11 cellular contexts compared by ENCODE assay signal in the genomic region with DNA sequence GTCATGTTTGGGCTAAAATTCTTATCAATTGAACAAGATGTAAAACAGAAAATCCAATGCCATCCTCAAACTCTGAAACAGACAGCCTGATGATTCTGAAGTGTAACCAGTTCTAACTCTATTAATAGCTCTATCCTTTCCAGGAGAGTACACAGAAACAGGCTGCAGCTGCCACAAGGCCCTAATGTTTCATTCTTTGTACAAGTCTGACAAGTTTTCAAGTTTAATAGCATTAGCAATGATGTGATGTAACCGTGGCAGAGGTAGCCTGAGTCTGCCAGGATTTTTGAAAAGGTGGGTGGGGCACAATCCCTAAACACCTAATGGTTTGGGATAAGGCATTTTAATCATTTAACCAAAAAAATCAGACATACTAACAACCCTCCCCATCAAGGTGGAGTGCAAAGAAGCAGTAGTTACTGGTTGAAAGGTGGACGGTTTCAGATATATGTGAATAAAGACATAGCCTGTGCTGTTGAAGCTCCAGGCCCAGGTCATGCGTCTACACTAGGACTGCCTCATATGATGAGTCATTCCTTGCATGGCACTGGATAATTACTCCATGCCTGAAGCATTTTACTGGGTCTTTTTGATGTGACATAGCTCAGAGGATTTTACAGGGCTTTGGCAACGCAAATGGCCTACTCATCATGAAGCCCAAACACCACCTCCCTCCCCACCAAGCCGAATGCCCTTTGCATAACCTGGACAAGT.
DNase-seq lines count a peak whose midpoint lies in the region; ATAC-seq and TF ChIP-seq lines count a peak whose summit lies in the region.
"Had no signal": no experiment of that assay in that cellular context is flagged by ENCODE, and none has a peak within 500 bp of the region (broad histone marks: within the 10 kb centered on the region; RNA-seq: fewer than 3 reads in every experiment).

No MANE protein-coding gene starts in this region.

- H3K36me3 ChIP-seq in gastroesophageal sphincter: no peaks in the 10 kb centered on the region
- no peaks in the 10 kb centered on the region for H3K36me3 ChIP-seq in vagina
- H3K36me3 ChIP-seq: neural progenitor cell had no signal

- TF ChIP-seq CTCF in gastroesophageal sphincter (IDR thresholded peaks at IDR 0.05) (no peak), vagina (IDR thresholded peaks at IDR 0.05) (no peak)

- TF ChIP-seq POLR2A in gastroesophageal sphincter (IDR thresholded peaks at IDR 0.05) (no peak), vagina (IDR thresholded peaks at IDR 0.05) (no peak)

- DNase-seq in SIG-M5 treated with dmso at 0.1 percent for 504 hours (lab: John Stamatoyannopoulos, UW; ENCODE audit: unreplicated experiment) (peak; percentile 40), SIG-M5 (lab: John Stamatoyannopoulos, UW) (no peak), RPMI7951 (ENCODE audit: low read depth) (peak; percentile 74), vagina (ENCODE audit: extremely low spot score in 2 of 2) (no peak), cerebellum (ENCODE audit: low spot score) (no peak), pons (ENCODE audit: low spot score) (no peak)
- DNase-seq: AML-193, cerebellar nuclear complex had no signal

- H3K9me3 ChIP-seq in gastroesophageal sphincter (no peaks in the 10 kb centered on the region), vagina (no peaks in the 10 kb centered on the region)

- H3K4me1 ChIP-seq in gastroesophageal sphincter (peaks cover 0 to 14% (median 0%) of the 10 kb centered on the region in 3 donors), vagina (peaks cover 8% of the 10 kb centered on the region)
- H3K4me1 ChIP-seq: neural progenitor cell had no signal

- H3K27ac ChIP-seq in gastroesophageal sphincter (peak overlapping the region in 3 of 4 donors; percentile 29 to 54 (median 47)), vagina (peak overlapping the region; percentile 33)
- H3K27ac ChIP-seq: neural progenitor cell had no signal

- TF ChIP-seq EP300 in gastroesophageal sphincter (IDR thresholded peaks at IDR 0.05): no peak

- H3K4me3 ChIP-seq in gastroesophageal sphincter (no peak overlapping the region), vagina (no peak overlapping the region)
- H3K4me3 ChIP-seq: neural progenitor cell had no signal

- intact Hi-C loops in vagina (cut with DNase I): no loop called here

- H3K27me3 ChIP-seq in gastroesophageal sphincter (no peaks in the 10 kb centered on the region), vagina (no peaks in the 10 kb centered on the region)
- H3K27me3 ChIP-seq: neural progenitor cell had no signal

- 49 to 57% methylated on average over 5 of the region's 5 CpGs for WGBS in gastroesophageal sphincter (ENCODE audit: low coverage in 1 of 2), 2 donors

- ATAC-seq in gastroesophageal sphincter: peak; percentile 50
- ATAC-seq in GM21528 (IDR thresholded peaks at IDR 0.05; ENCODE audit: low FRiP score, unreplicated experiment): no peak

Comparison
In these comparisons a context has a peak if more than half of its experiments do, and no peak if none do; other contexts are left out.
1. DNase-seq: peak in SIG-M5 treated with dmso at 0.1 percent for 504 hours (single experiment) and RPMI7951 (single experiment); none in SIG-M5 (single experiment), vagina (0 of 2), cerebellum (single experiment) and pons (single experiment).